8 cellular contexts compared by ENCODE assay signal in the genomic region with DNA sequence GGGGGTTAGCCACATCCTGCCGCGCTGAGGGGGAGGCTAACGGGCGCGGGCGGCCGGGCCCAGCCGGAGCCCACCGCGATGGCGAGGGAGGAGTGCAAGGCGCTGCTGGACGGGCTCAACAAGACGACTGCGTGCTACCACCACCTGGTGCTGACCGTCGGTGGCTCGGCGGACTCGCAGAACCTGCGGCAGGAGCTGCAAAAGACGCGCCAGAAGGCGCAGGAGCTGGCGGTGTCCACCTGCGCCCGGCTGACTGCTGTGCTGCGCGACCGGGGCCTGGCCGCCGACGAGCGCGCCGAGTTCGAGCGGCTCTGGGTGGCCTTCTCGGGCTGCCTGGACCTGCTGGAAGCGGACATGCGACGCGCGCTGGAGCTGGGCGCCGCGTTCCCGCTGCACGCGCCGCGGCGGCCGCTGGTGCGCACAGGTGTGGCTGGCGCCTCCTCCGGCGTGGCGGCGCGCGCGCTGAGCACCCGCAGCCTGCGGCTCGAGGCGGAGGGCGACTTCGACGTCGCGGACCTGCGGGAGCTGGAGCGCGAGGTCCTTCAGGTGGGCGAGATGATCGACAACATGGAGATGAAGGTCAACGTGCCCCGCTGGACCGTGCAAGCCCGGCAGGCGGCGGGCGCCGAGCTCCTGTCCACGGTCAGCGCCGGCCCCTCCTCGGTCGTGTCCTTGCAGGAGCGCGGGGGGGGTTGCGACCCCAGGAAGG. TPM values are rescaled to one million over a fixed set of nuclear protein-coding genes. Genes with fewer than 3 reads are reported as not detected.
DNase-seq lines count a peak whose midpoint lies in the region; ATAC-seq and TF ChIP-seq lines count a peak whose summit lies in the region.

No MANE protein-coding gene starts in this region.

- intact Hi-C loops in naive thymus-derived CD4-positive, alpha-beta T cell (cut with micrococcal nuclease) = loop anchor here in 1 of 2 donors (5.0 to 10.0 kb wide), 3 partner anchors 329 to 698 kb away; a partner anchor contains a TSS

- H3K27me3 Mint-ChIP-seq in endodermal cell (ENCODE audit: insufficient read depth) = peaks cover 51% of the 10 kb centered on the region
- peaks cover 6 to 46% (median 8%) of the 10 kb centered on the region in 5 donors for H3K27me3 Mint-ChIP-seq in naive thymus-derived CD4-positive, alpha-beta T cell

- no peak overlapping the region for H3K9ac ChIP-seq in SK-N-MC (ENCODE audit: insufficient read length)
- H3K9ac ChIP-seq in endodermal cell (ENCODE audit: extremely low read depth, low read length, poor library complexity, severe bottlenecking) = no peak overlapping the region

- TF ChIP-seq CTCF in endodermal cell (conservative IDR thresholded peaks at IDR 0.05) = peak; percentile 37

- H3K27ac Mint-ChIP-seq in endodermal cell = no peak overlapping the region
- H3K27ac Mint-ChIP-seq in naive thymus-derived CD4-positive, alpha-beta T cell = no peak overlapping the region

- H3K36me3 ChIP-seq in SK-N-MC (ENCODE audit: insufficient read depth, low read length) = 0 out of 2 replicates have a peak, but pooled peaks cover under 1% of the 10 kb centered on the region
- H3K36me3 ChIP-seq in endodermal cell (ENCODE audit: control insufficient read depth, insufficient read depth, low read length) = no peaks in the 10 kb centered on the region
- no peaks in the 10 kb centered on the region for H3K36me3 ChIP-seq in naive thymus-derived CD4-positive, alpha-beta T cell (ENCODE audit: control insufficient read depth in 2 of 3, insufficient read depth in 3 of 3, low read length in 3 of 3)

- no peak overlapping the region for H3K4me3 Mint-ChIP-seq in endodermal cell
- peak overlapping the region in 9 of 10 donors; percentile 87 to 96 (median 92) for H3K4me3 Mint-ChIP-seq in naive thymus-derived CD4-positive, alpha-beta T cell

- POLR2A ChIA-PET in naive thymus-derived CD4-positive, alpha-beta T cell (lab: Charles Lee) = interaction anchor here (0.6 to 2.2 kb wide), 6 partner anchors 9 to 501 kb away, joined by 3 to 15 read pairs (median 4); a partner anchor contains a TSS

- no peaks in the 10 kb centered on the region for H3K9me3 Mint-ChIP-seq in endodermal cell
- no peaks in the 10 kb centered on the region for H3K9me3 Mint-ChIP-seq in naive thymus-derived CD4-positive, alpha-beta T cell

- H3K27me3 ChIP-seq in endodermal cell (ENCODE audit: control insufficient read depth, insufficient read depth, low read length, poor library complexity, severe bottlenecking) = peaks cover 49% of the 10 kb centered on the region
- H3K27me3 ChIP-seq in naive thymus-derived CD4-positive, alpha-beta T cell (ENCODE audit: control insufficient read depth in 2 of 2, insufficient read depth in 2 of 2, low read length in 2 of 2) = no peaks in the 10 kb centered on the region

- H3K4me1 ChIP-seq in endodermal cell (ENCODE audit: control insufficient read depth, insufficient read depth, low read length) = peaks cover 3% of the 10 kb centered on the region
- H3K4me1 ChIP-seq in naive thymus-derived CD4-positive, alpha-beta T cell (ENCODE audit: control insufficient read depth in 2 of 2, insufficient read depth in 2 of 2, low read length in 2 of 2) = peaks cover 10 to 14% of the 10 kb centered on the region in 2 donors

- H3K27ac ChIP-seq in SK-N-MC (no peak overlapping the region), endodermal cell (ENCODE audit: low read depth, low read length) (no peak overlapping the region)
- H3K27ac ChIP-seq in naive thymus-derived CD4-positive, alpha-beta T cell (ENCODE audit: low read depth, low read length) = no peak overlapping the region

- H3K4me1 Mint-ChIP-seq in endodermal cell = peaks cover 18% of the 10 kb centered on the region
- H3K4me1 Mint-ChIP-seq in naive thymus-derived CD4-positive, alpha-beta T cell = peaks cover 22 to 40% (median 33%) of the 10 kb centered on the region in 7 donors

- ATAC-seq in naive thymus-derived CD4-positive, alpha-beta T cell = no peak

- CTCF ChIA-PET in naive thymus-derived CD4-positive, alpha-beta T cell (lab: Charles Lee) = no interaction called here

- DNase-seq in NCI-H510A (lab: John Stamatoyannopoulos, UW) (peak; percentile 26), NCI-H510A treated with DMSO at 0.1 percent for 48 hours (lab: John Stamatoyannopoulos, UW) (no peak), SK-N-MC (ENCODE audit: low read depth, low spot score) (no peak), endodermal cell (peak; percentile 80), SHP77 treated with DMSO at 0.1 percent for 48 hours (lab: John Stamatoyannopoulos, UW) (no peak), globus pallidus (ENCODE audit: low spot score) (no peak), NCI-H1694 treated with DMSO at 0.1 percent for 48 hours (lab: John Stamatoyannopoulos, UW) (no peak)
- peak; percentile 11 to 38 (median 31) for DNase-seq in naive thymus-derived CD4-positive, alpha-beta T cell

- H3K4me3 ChIP-seq in SK-N-MC = peak overlapping the region; percentile 92
- peak overlapping the region; percentile 90 for H3K4me3 ChIP-seq in endodermal cell (ENCODE audit: low read length)
- peak overlapping the region; percentile 97 for H3K4me3 ChIP-seq in naive thymus-derived CD4-positive, alpha-beta T cell (ENCODE audit: low read length)

- H3K36me3 Mint-ChIP-seq in endodermal cell (ENCODE audit: low read depth) = peaks cover 5% of the 10 kb centered on the region
- H3K36me3 Mint-ChIP-seq in naive thymus-derived CD4-positive, alpha-beta T cell = peaks cover 0 to 2% (median 0%) of the 10 kb centered on the region in 5 donors

- H3K9me3 ChIP-seq in SK-N-MC (ENCODE audit: low read depth, low read length) (no peaks in the 10 kb centered on the region), endodermal cell (ENCODE audit: control insufficient read depth, low read length) (no peaks in the 10 kb centered on the region)
- H3K9me3 ChIP-seq in naive thymus-derived CD4-positive, alpha-beta T cell (ENCODE audit: control insufficient read depth in 2 of 3, low read length in 3 of 3) = no peaks in the 10 kb centered on the region

- 5 to 6% methylated on average over 36 to 93 of the region's 93 CpGs for WGBS in endodermal cell (ENCODE audit: insufficient coverage in 1 of 2, insufficient read length in 1 of 2), 2 experiments

RNA-seq across cellular contexts. Expression of a gene that starts 0.7 kb away (rescaled TPM):
- total RNA-seq in endodermal cell = not detected
- 0.11 TPM for polyA plus RNA-seq in endodermal cell (2013, experiment 1 of 2)
- polyA plus RNA-seq in endodermal cell (2013, experiment 2 of 2) = 0.08 TPM
- total RNA-seq in naive thymus-derived CD4-positive, alpha-beta T cell = under 1 TPM; 0.13 to 0.30 (median 0.24) TPM
- not detected for polyA plus RNA-seq in naive thymus-derived CD4-positive, alpha-beta T cell

RNA-seq across cellular contexts. Expression of a gene that starts 1.4 kb away (rescaled TPM):
- total RNA-seq in endodermal cell = 10 to 100 TPM; 35.1 to 35.9 TPM
- 22.0 TPM for polyA plus RNA-seq in endodermal cell (2013, experiment 1 of 2)
- 20.3 TPM for polyA plus RNA-seq in endodermal cell (2013, experiment 2 of 2)
- 10 to 100 TPM; 23.6 to 44.9 (median 41.2) TPM for total RNA-seq in naive thymus-derived CD4-positive, alpha-beta T cell
- 10 to 100 TPM; 12.3 to 20.4 TPM for polyA plus RNA-seq in naive thymus-derived CD4-positive, alpha-beta T cell

RNA-seq across cellular contexts. Expression of a gene that starts 15.3 kb away (rescaled TPM):
- total RNA-seq in endodermal cell = 1 to 10 TPM; 5.8 to 6.8 TPM
- 4.3 TPM for polyA plus RNA-seq in endodermal cell (2013, experiment 1 of 2)
- 5.0 TPM for polyA plus RNA-seq in endodermal cell (2013, experiment 2 of 2)
- total RNA-seq in naive thymus-derived CD4-positive, alpha-beta T cell = 10 to 100 TPM in 2 of 5 experiments, 1 to 10 TPM in 3; 8.4 to 17.0 (median 9.0) TPM
- polyA plus RNA-seq in naive thymus-derived CD4-positive, alpha-beta T cell = 1 to 10 TPM; 2.4 to 2.9 TPM

RNA-seq across cellular contexts. Expression of a gene that starts 43.2 kb away (rescaled TPM):
- under 1 TPM; 0.20 to 0.84 TPM for total RNA-seq in endodermal cell
- polyA plus RNA-seq in endodermal cell (2013, experiment 1 of 2) = 0.18 TPM
- polyA plus RNA-seq in endodermal cell (2013, experiment 2 of 2) = 0.79 TPM
- total RNA-seq in naive thymus-derived CD4-positive, alpha-beta T cell = 1 to 10 TPM in 2 of 5 experiments, under 1 TPM in 3; 0.17 to 3.6 (median 0.92) TPM
- polyA plus RNA-seq in naive thymus-derived CD4-positive, alpha-beta T cell = under 1 TPM in 1 of 2 donors, not detected in 1; 0.43 TPM

Comparison
In these comparisons a context has a peak if more than half of its experiments do, and no peak if none do; other contexts are left out.
1. DNase-seq: peak in NCI-H510A (single experiment), endodermal cell (single experiment) and naive thymus-derived CD4-positive, alpha-beta T cell (9 of 9); none in NCI-H510A treated with DMSO at 0.1 percent for 48 hours (single experiment), SK-N-MC (single experiment), SHP77 treated with DMSO at 0.1 percent for 48 hours (single experiment), globus pallidus (single experiment) and NCI-H1694 treated with DMSO at 0.1 percent for 48 hours (single experiment).
2. Peak in every context shown above with its lines, with median percentiles within 50 percentile points of each other: H3K4me3 ChIP-seq.